Comparison of ENCODE assay signal across 33 cellular contexts in the genomic region with DNA sequence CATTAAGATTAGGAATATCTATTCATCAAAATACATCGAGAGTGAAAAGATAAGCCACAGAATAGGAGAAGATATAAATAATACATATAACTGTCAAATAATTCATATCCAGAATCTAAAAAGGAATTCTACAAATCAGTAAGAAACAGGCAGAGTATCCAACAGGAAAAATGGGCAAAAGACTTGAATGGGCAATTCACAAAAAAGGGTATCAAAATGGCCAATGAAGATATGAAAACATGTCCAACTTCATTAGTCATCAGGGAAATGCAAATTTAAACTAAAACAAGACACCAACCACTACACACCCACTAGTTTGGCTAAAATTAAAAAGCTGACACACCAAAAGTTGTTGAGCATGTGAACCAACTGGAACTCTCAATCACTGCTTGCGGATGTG.
DNase-seq lines count a peak whose midpoint lies in the region; ATAC-seq, FAIRE-seq and TF ChIP-seq lines count a peak whose summit lies in the region.
"Had no signal": no experiment of that assay in that cellular context is flagged by ENCODE, and none has a peak within 500 bp of the region (broad histone marks: within the 10 kb centered on the region; RNA-seq: fewer than 3 reads in every experiment).

No MANE protein-coding gene starts in this region.

- H3K27me3 Mint-ChIP-seq in endodermal cell (ENCODE audit: insufficient read depth) (no peaks in the 10 kb centered on the region), GM23338 (ENCODE audit: insufficient read depth, low read depth, poor library complexity) (no peaks in the 10 kb centered on the region)

- no peak overlapping the region for H2AFZ ChIP-seq in K562 (ENCODE audit: low read depth, low read length)
- H2AFZ ChIP-seq in GM23338 = no peak overlapping the region

- H3K36me3 ChIP-seq in K562 (ENCODE audit: control insufficient read depth, insufficient read depth, low read length) = no peaks in the 10 kb centered on the region
- no peaks in the 10 kb centered on the region for H3K36me3 ChIP-seq in endodermal cell (ENCODE audit: control insufficient read depth, insufficient read depth, low read length)
- peaks cover 15% of the 10 kb centered on the region for H3K36me3 ChIP-seq in GM23338 (ENCODE audit: insufficient read depth)
- H3K36me3 ChIP-seq: BE2C; BLaER1; BLaER1 treated with 17β-estradiol and CSF1 and Interleukin-3, amounts not matched to agents 10 nM and 100 nM had no signal

- H3K36me3 Mint-ChIP-seq in endodermal cell (ENCODE audit: low read depth) (peaks cover 13% of the 10 kb centered on the region), GM23338 (ENCODE audit: low read depth) (peaks cover 32% of the 10 kb centered on the region; the same call in 2 of the 3 replicates)
- H3K36me3 Mint-ChIP-seq: CD14-positive monocyte; CD4-positive, alpha-beta memory T cell; CD4-positive, CD25-positive, alpha-beta regulatory T cell; CD8-positive, alpha-beta memory T cell; CD8-positive, alpha-beta T cell had no signal

- TF ChIP-seq CTCF in K562 (IDR thresholded peaks at IDR 0.05 in 2 of 3, conservative IDR thresholded peaks at IDR 0.05 in 1 of 3; ENCODE audit: insufficient read depth in 2 of 3, low read depth in 1 of 3, low read length in 3 of 3) (no peak), endodermal cell (conservative IDR thresholded peaks at IDR 0.05) (no peak), GM23338 (conservative IDR thresholded peaks at IDR 0.05; ENCODE audit: low read depth in 2 of 2) (no peak)

- no peak overlapping the region for H3K27ac Mint-ChIP-seq in endodermal cell
- no peak overlapping the region for H3K27ac Mint-ChIP-seq in GM23338
- H3K27ac Mint-ChIP-seq: B cell; CD14-positive monocyte; CD4-positive, alpha-beta memory T cell; CD4-positive, alpha-beta T cell; CD4-positive, CD25-positive, alpha-beta regulatory T cell; CD8-positive, alpha-beta memory T cell; CD8-positive, alpha-beta T cell had no signal

- H3K4me1 Mint-ChIP-seq in endodermal cell (no peaks in the 10 kb centered on the region), GM23338 (peaks cover 6% of the 10 kb centered on the region; the same call in 2 of the 3 replicates)
- H3K4me1 Mint-ChIP-seq: B cell; CD14-positive monocyte; CD4-positive, alpha-beta memory T cell; CD4-positive, CD25-positive, alpha-beta regulatory T cell; CD8-positive, alpha-beta memory T cell had no signal

- no peak overlapping the region for H3K9ac ChIP-seq in K562 (ENCODE audit: insufficient read depth in 1 of 2, low read depth in 2 of 2, low read length in 2 of 2)
- no peak overlapping the region for H3K9ac ChIP-seq in endodermal cell (ENCODE audit: extremely low read depth, low read length, poor library complexity, severe bottlenecking)
- H3K9ac ChIP-seq: BLaER1; BLaER1 treated with 17β-estradiol and CSF1 and Interleukin-3, amounts not matched to agents 10 nM and 100 nM had no signal

- peaks cover 16% of the 10 kb centered on the region for H3K9me3 ChIP-seq in K562 (replicated peaks; ENCODE audit: control insufficient read depth, insufficient read depth, low read depth, low read length)
- H3K9me3 ChIP-seq in endodermal cell (ENCODE audit: control insufficient read depth, low read length) = peaks cover 48% of the 10 kb centered on the region
- H3K9me3 ChIP-seq: BE2C had no signal

- 48% methylated on average over 2 of the region's 2 CpGs for WGBS in K562 (ENCODE audit: insufficient coverage, low coverage, missing lambda C conversion rate)
- WGBS in endodermal cell (ENCODE audit: insufficient coverage in 1 of 2, insufficient read length in 1 of 2), 2 experiments = 93 to 100% methylated on average over 1 of the region's 2 CpGs

- intact Hi-C loops in K562 (cut with micrococcal nuclease) = no loop called here

- no peak overlapping the region for H3K4me2 ChIP-seq in K562 (ENCODE audit: insufficient read depth, low read length)
- H3K4me2 ChIP-seq in GM23338 = no peak overlapping the region
- H3K4me2 ChIP-seq: A549; BLaER1; BLaER1 treated with 17β-estradiol and CSF1 and Interleukin-3, amounts not matched to agents 10 nM and 100 nM had no signal

- H4K20me1 ChIP-seq in K562 (replicated peaks; ENCODE audit: control insufficient read depth, insufficient read depth, low read length) = no peaks in the 10 kb centered on the region
- no peaks in the 10 kb centered on the region for H4K20me1 ChIP-seq in GM23338 (replicated peaks; ENCODE audit: insufficient read depth)
- H4K20me1 ChIP-seq: BLaER1; BLaER1 treated with 17β-estradiol and CSF1 and Interleukin-3, amounts not matched to agents 10 nM and 100 nM had no signal

- DNase-seq in K562 (ENCODE audit: extremely low read depth in 1 of 4, low spot score in 3 of 4) (no peak), endodermal cell (no peak), GM23338 (ENCODE audit: low spot score) (no peak), A172 (ENCODE audit: low spot score) (no peak)
- DNase-seq: 8988T; ACHN; AML-193; BE2C; C1 segment of cervical spinal cord; Caco-2; Calu3; CD4-positive, alpha-beta memory T cell; CD4-positive, alpha-beta T cell; CD4-positive, CD25-positive, alpha-beta regulatory T cell; CD8-positive, alpha-beta memory T cell; CD8-positive, alpha-beta T cell; COR-L47; DMS 273 treated with DMSO at 0.1 percent for 48 hours; DMS153; DMS53; DMS79; DMS79 treated with DMSO at 0.1 percent for 48 hours; DND-41; EL had no signal

- no peaks in the 10 kb centered on the region for H3K79me2 ChIP-seq in K562 (ENCODE audit: control insufficient read depth, insufficient read depth, low read length)
- H3K79me2 ChIP-seq in GM23338 (replicated peaks; ENCODE audit: insufficient read depth) = no peaks in the 10 kb centered on the region

- peaks cover 66% of the 10 kb centered on the region for H3K9me3 Mint-ChIP-seq in endodermal cell
- peaks cover 63% of the 10 kb centered on the region for H3K9me3 Mint-ChIP-seq in GM23338

- POLR2A ChIA-PET in K562 (lab: Yijun Ruan, JAX) = no interaction called here

- TF ChIP-seq RAD21 in K562 (CRISPR knock-in tag; conservative IDR thresholded peaks at IDR 0.05 in 1 of 2, IDR thresholded peaks at IDR 0.05 in 1 of 2) = no peak

- no peak for TF ChIP-seq POLR2A in K562 (conservative IDR thresholded peaks at IDR 0.05)

- no peak for TF ChIP-seq EP300 in K562 (IDR thresholded peaks at IDR 0.05; ENCODE audit: low read length)

- no peaks in the 10 kb centered on the region for H3F3A ChIP-seq in GM23338 (replicated peaks; ENCODE audit: low read depth)

- H3K4me3 Mint-ChIP-seq in endodermal cell = no peak overlapping the region
- no peak overlapping the region for H3K4me3 Mint-ChIP-seq in GM23338
- H3K4me3 Mint-ChIP-seq: B cell; CD14-positive monocyte; CD4-positive, alpha-beta memory T cell; CD4-positive, alpha-beta T cell; CD4-positive, CD25-positive, alpha-beta regulatory T cell; CD8-positive, alpha-beta memory T cell; CD8-positive, alpha-beta T cell had no signal

- ATAC-seq in K562 (no peak), GM23338 (no peak)
- ATAC-seq: A549; CD8-positive, alpha-beta T cell had no signal

- CTCF ChIA-PET in K562 (lab: Yijun Ruan, JAX; ENCODE audit: low intra/inter-chr PET ratio) = no interaction called here

- in situ Hi-C loops in K562 (cut with MboI) = no loop called here

- no peaks in the 10 kb centered on the region for H3K27me3 ChIP-seq in K562 (ENCODE audit: control insufficient read depth in 2 of 2, insufficient read depth in 2 of 2, low read length in 2 of 2)
- no peaks in the 10 kb centered on the region for H3K27me3 ChIP-seq in endodermal cell (ENCODE audit: control insufficient read depth, insufficient read depth, low read length, poor library complexity, severe bottlenecking)
- no peaks in the 10 kb centered on the region for H3K27me3 ChIP-seq in GM23338 (ENCODE audit: insufficient read depth)
- H3K27me3 ChIP-seq: BLaER1; BLaER1 treated with 17β-estradiol and CSF1 and Interleukin-3, amounts not matched to agents 10 nM and 100 nM had no signal

- H3K4me3 ChIP-seq in K562 = no peak overlapping the region
- peak overlapping the region; percentile 43 for H3K4me3 ChIP-seq in endodermal cell (ENCODE audit: low read length)
- no peak overlapping the region for H3K4me3 ChIP-seq in GM23338
- H3K4me3 ChIP-seq: A549; BLaER1; BLaER1 treated with 17β-estradiol and CSF1 and Interleukin-3, amounts not matched to agents 10 nM and 100 nM had no signal

- no peaks in the 10 kb centered on the region for H3K9me1 ChIP-seq in K562 (ENCODE audit: control insufficient read depth, insufficient read depth, low read length)

- H3K4me1 ChIP-seq in K562 (replicated peaks in 1 of 2; ENCODE audit: control insufficient read depth in 2 of 2, insufficient read depth in 2 of 2, low read length in 2 of 2) = no peaks in the 10 kb centered on the region
- no peaks in the 10 kb centered on the region for H3K4me1 ChIP-seq in endodermal cell (ENCODE audit: control insufficient read depth, insufficient read depth, low read length)
- H3K4me1 ChIP-seq in GM23338 (ENCODE audit: insufficient read depth) = no peaks in the 10 kb centered on the region
- H3K4me1 ChIP-seq: A549, BE2C, Caco-2 had no signal

- BruUV-seq in K562 (replicated peaks; lab: Mats Ljungman, UMichigan) = no TSS peak

- H3K9me2 ChIP-seq in GM23338 (ENCODE audit: insufficient read depth) = no peaks in the 10 kb centered on the region

- H3K27ac ChIP-seq in K562 (ENCODE audit: extremely low read depth, low read depth, low read length) (no peak overlapping the region), endodermal cell (ENCODE audit: low read depth, low read length) (no peak overlapping the region), GM23338 (ENCODE audit: low read depth) (no peak overlapping the region)
- H3K27ac ChIP-seq: 22Rv1; A549; BLaER1; BLaER1 treated with 17β-estradiol and CSF1 and Interleukin-3, amounts not matched to agents 10 nM and 100 nM; C4-2B had no signal

- no peak for FAIRE-seq in K562 (lab: Jason Lieb, UNC)
- FAIRE-seq: A204.1, A549, D721Med had no signal

TF ChIP-seq in K562, 482 proteins besides CTCF, POLR2A, EP300 and RAD21 (continues in another document):
- no peak for TF ChIP-seq ERF (CRISPR knock-in tag; IDR thresholded peaks at IDR 0.05)
